ENCODE assay signal across 1 cellular context in the genomic region with DNA sequence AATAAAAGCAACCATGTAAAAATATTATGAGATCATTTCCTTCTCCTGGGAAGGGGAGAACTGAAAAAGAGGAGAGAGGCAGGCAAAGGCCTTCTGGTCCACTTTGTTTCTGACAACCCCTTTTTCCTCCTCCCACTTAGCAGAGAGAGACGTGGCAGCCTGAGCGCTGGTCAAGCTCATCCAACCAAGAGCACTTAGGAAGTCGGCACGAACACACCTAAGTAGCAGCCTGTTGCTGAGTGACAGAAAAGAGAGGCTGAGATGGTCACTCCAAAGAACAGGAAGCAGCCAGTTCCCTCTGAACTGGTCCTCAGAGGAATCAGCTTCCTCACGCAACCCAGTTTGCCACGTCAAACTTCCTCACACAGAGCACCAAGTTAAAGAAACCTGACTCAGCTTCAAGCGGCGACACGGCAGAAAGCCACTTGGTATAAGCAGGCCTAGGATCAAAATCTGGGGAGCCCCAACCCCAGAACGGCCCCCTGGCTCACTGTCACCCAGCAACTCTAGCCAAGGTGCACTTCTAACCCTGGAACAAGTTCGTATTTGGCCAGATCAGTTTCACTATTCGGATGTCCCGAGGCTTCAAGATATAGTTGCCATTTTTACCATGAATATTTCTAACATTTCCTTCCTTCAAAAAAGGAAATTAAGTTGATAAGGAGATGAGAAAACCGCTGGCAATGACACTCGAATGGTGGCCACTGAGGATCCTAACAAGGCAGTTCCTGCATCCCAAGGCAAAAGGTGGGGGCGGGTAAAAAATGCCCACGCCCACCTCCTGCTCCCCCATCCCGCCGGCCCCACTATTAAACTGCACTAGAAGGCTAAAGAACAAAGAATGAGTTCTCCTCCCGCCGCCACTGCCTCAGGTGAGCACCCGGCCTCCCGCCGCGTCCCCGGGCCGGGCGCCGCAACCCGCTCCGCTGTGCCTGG.
TF ChIP-seq lines count a peak whose summit lies in the region.

No MANE protein-coding gene starts in this region.

TF ChIP-seq in HepG2, 621 proteins besides CTCF, POLR2A, EP300 and RAD21 (continued from another document and continues in another):
- TF ChIP-seq, protein P1, sequence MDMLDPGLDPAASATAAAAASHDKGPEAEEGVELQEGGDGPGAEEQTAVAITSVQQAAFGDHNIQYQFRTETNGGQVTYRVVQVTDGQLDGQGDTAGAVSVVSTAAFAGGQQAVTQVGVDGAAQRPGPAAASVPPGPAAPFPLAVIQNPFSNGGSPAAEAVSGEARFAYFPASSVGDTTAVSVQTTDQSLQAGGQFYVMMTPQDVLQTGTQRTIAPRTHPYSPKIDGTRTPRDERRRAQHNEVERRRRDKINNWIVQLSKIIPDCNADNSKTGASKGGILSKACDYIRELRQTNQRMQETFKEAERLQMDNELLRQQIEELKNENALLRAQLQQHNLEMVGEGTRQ (IDR thresholded peaks at IDR 0.05; ENCODE audit: low read depth, low read length) = no peak
- TF ChIP-seq, protein P1 (CRISPR knock-in tag; IDR thresholded peaks at IDR 0.05; ENCODE audit: borderline replicate concordance) = no peak
- TF ChIP-seq, protein P2, sequence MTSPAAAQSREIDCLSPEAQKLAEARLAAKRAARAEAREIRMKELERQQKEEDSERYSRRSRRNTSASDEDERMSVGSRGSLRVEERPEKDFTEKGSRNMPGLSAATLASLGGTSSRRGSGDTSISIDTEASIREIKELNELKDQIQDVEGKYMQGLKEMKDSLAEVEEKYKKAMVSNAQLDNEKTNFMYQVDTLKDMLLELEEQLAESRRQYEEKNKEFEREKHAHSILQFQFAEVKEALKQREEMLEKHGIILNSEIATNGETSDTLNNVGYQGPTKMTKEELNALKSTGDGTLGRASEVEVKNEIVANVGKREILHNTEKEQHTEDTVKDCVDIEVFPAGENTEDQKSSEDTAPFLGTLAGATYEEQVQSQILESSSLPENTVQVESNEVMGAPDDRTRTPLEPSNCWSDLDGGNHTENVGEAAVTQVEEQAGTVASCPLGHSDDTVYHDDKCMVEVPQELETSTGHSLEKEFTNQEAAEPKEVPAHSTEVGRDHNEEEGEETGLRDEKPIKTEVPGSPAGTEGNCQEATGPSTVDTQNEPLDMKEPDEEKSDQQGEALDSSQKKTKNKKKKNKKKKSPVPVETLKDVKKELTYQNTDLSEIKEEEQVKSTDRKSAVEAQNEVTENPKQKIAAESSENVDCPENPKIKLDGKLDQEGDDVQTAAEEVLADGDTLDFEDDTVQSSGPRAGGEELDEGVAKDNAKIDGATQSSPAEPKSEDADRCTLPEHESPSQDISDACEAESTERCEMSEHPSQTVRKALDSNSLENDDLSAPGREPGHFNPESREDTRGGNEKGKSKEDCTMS (CRISPR knock-in tag; conservative IDR thresholded peaks at IDR 0.05) = no peak
- TF ChIP-seq, protein P3, sequence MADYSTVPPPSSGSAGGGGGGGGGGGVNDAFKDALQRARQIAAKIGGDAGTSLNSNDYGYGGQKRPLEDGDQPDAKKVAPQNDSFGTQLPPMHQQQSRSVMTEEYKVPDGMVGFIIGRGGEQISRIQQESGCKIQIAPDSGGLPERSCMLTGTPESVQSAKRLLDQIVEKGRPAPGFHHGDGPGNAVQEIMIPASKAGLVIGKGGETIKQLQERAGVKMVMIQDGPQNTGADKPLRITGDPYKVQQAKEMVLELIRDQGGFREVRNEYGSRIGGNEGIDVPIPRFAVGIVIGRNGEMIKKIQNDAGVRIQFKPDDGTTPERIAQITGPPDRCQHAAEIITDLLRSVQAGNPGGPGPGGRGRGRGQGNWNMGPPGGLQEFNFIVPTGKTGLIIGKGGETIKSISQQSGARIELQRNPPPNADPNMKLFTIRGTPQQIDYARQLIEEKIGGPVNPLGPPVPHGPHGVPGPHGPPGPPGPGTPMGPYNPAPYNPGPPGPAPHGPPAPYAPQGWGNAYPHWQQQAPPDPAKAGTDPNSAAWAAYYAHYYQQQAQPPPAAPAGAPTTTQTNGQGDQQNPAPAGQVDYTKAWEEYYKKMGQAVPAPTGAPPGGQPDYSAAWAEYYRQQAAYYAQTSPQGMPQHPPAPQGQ (CRISPR knock-in tag; IDR thresholded peaks at IDR 0.05; ENCODE audit: borderline replicate concordance) = no peak
- TF ChIP-seq, protein P4, sequence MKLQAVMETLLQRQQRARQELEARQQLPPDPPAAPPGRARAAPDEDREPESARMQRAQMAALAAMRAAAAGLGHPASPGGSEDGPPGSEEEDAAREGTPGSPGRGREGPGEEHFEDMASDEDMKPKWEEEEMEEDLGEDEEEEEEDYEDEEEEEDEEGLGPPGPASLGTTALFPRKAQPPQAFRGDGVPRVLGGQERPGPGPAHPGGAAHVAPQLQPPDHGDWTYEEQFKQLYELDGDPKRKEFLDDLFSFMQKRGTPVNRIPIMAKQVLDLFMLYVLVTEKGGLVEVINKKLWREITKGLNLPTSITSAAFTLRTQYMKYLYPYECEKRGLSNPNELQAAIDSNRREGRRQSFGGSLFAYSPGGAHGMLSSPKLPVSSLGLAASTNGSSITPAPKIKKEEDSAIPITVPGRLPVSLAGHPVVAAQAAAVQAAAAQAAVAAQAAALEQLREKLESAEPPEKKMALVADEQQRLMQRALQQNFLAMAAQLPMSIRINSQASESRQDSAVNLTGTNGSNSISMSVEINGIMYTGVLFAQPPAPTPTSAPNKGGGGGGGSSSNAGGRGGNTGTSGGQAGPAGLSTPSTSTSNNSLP (IDR thresholded peaks at IDR 0.05; ENCODE audit: low read depth, low read length) = no peak
- TF ChIP-seq HOXA7 (CRISPR knock-in tag; IDR thresholded peaks at IDR 0.05) (no peak), CBFB (CRISPR knock-in tag; IDR thresholded peaks at IDR 0.05) (no peak), SIN3A (IDR thresholded peaks at IDR 0.05; ENCODE audit: borderline replicate concordance, low read depth, low read length) (peak; percentile 80; the same call in 1 of the 2 replicates), ZNF563 (CRISPR knock-in tag; IDR thresholded peaks at IDR 0.05) (no peak), ZNF792 (CRISPR knock-in tag; IDR thresholded peaks at IDR 0.05) (no peak), ZEB1 (IDR thresholded peaks at IDR 0.05; ENCODE audit: insufficient replicate concordance, low read depth) (peak; percentile 40), AHR (CRISPR knock-in tag; IDR thresholded peaks at IDR 0.05) (no peak), SRSF9 (IDR thresholded peaks at IDR 0.05; ENCODE audit: borderline replicate concordance, insufficient read depth, low read depth, low read length, poor library complexity, severe bottlenecking) (no peak), STAG1 (CRISPR knock-in tag; IDR thresholded peaks at IDR 0.05) (no peak), NR2C2 (CRISPR knock-in tag; IDR thresholded peaks at IDR 0.05; ENCODE audit: borderline replicate concordance) (no peak), STAT5B (CRISPR knock-in tag; IDR thresholded peaks at IDR 0.05) (no peak), FOXO1 (CRISPR knock-in tag; IDR thresholded peaks at IDR 0.05) (no peak), ZC3H13 (CRISPR knock-in tag; IDR thresholded peaks at IDR 0.05) (no peak), FOXC1 (CRISPR knock-in tag; IDR thresholded peaks at IDR 0.05; ENCODE audit: borderline replicate concordance) (no peak), POLR2AphosphoS2 (IDR thresholded peaks at IDR 0.05; ENCODE audit: low read depth, low read length) (no peak), ZNF296 (CRISPR knock-in tag; conservative IDR thresholded peaks at IDR 0.05) (no peak), HNF4G (IDR thresholded peaks at IDR 0.05; ENCODE audit: borderline replicate concordance, low read depth, low read length) (no peak), HNF4G (CRISPR knock-in tag; IDR thresholded peaks at IDR 0.05; ENCODE audit: borderline replicate concordance, low read depth) (no peak), SP1 (IDR thresholded peaks at IDR 0.05) (no peak), SP1 (CRISPR knock-in tag; IDR thresholded peaks at IDR 0.05) (no peak), ZNF160 (CRISPR knock-in tag; IDR thresholded peaks at IDR 0.05) (no peak), TRIM24 (CRISPR knock-in tag; IDR thresholded peaks at IDR 0.05) (no peak), REXO4 (CRISPR knock-in tag; IDR thresholded peaks at IDR 0.05; ENCODE audit: borderline replicate concordance) (no peak), ZNF839 (CRISPR knock-in tag; IDR thresholded peaks at IDR 0.05; ENCODE audit: borderline replicate concordance) (no peak), ZNF615 (CRISPR knock-in tag; IDR thresholded peaks at IDR 0.05; ENCODE audit: borderline replicate concordance) (0 out of 2 replicates have a peak, but pooled peaks have one; percentile 51), ZNF235 (CRISPR knock-in tag; IDR thresholded peaks at IDR 0.05; ENCODE audit: borderline replicate concordance) (no peak), KDM5A (IDR thresholded peaks at IDR 0.05; ENCODE audit: borderline replicate concordance, low read length) (peak; percentile 3; the same call in 1 of the 2 replicates), FOSL1 (CRISPR knock-in tag; IDR thresholded peaks at IDR 0.05; ENCODE audit: borderline replicate concordance) (no peak), ZKSCAN8 (CRISPR knock-in tag; IDR thresholded peaks at IDR 0.05; ENCODE audit: borderline replicate concordance) (no peak), ZMAT3 (CRISPR knock-in tag; conservative IDR thresholded peaks at IDR 0.05) (no peak), TAF1 (CRISPR knock-in tag; IDR thresholded peaks at IDR 0.05) (peak; percentile 42; the same call in 1 of the 2 replicates), ZNF12 (CRISPR knock-in tag; IDR thresholded peaks at IDR 0.05) (no peak), ZNF556 (CRISPR knock-in tag; IDR thresholded peaks at IDR 0.05; ENCODE audit: borderline replicate concordance) (no peak), ERF (CRISPR knock-in tag; IDR thresholded peaks at IDR 0.05) (peak; percentile 35; the same call in 1 of the 2 replicates), ZNF75D (CRISPR knock-in tag; IDR thresholded peaks at IDR 0.05; ENCODE audit: borderline replicate concordance) (no peak), ZNF430 (CRISPR knock-in tag; IDR thresholded peaks at IDR 0.05) (no peak), HOXD1 (CRISPR knock-in tag; IDR thresholded peaks at IDR 0.05) (no peak), ZNF747 (CRISPR knock-in tag; IDR thresholded peaks at IDR 0.05; ENCODE audit: borderline replicate concordance) (no peak), ZFP36 (IDR thresholded peaks at IDR 0.05; ENCODE audit: borderline replicate concordance, low read depth, low read length, partially characterized antibody) (no peak), NFYC (CRISPR knock-in tag; IDR thresholded peaks at IDR 0.05) (peak; percentile 40; the same call in 1 of the 2 replicates), ZNF550 (CRISPR knock-in tag; IDR thresholded peaks at IDR 0.05; ENCODE audit: borderline replicate concordance) (no peak), BRD4 (CRISPR knock-in tag; IDR thresholded peaks at IDR 0.05) (no peak), U2AF1 (optimal IDR thresholded peaks at IDR 0.05; ENCODE audit: low read depth, low read length) (no peak), DNMT3B (CRISPR knock-in tag; conservative IDR thresholded peaks at IDR 0.05) (0 out of 2 replicates have a peak, but pooled peaks have one; percentile 21), ZFP82 (CRISPR knock-in tag; IDR thresholded peaks at IDR 0.05; ENCODE audit: borderline replicate concordance) (no peak), GATAD2A (CRISPR knock-in tag; IDR thresholded peaks at IDR 0.05) (no peak), ZNF253 (CRISPR knock-in tag; IDR thresholded peaks at IDR 0.05; ENCODE audit: borderline replicate concordance) (no peak), ZNF143 (CRISPR knock-in tag; IDR thresholded peaks at IDR 0.05) (no peak), ZNF629 (CRISPR knock-in tag; conservative IDR thresholded peaks at IDR 0.05) (no peak), RAD51 (IDR thresholded peaks at IDR 0.05; ENCODE audit: borderline replicate concordance) (no peak), GABPA (IDR thresholded peaks at IDR 0.05; ENCODE audit: low read depth, low read length) (no peak), GABPA (CRISPR knock-in tag; IDR thresholded peaks at IDR 0.05; ENCODE audit: low read depth) (peak; percentile 37), ZNF20 (CRISPR knock-in tag; IDR thresholded peaks at IDR 0.05) (no peak), KAT2B (IDR thresholded peaks at IDR 0.05; ENCODE audit: borderline replicate concordance, low read depth, low read length) (no peak), SYNCRIP (IDR thresholded peaks at IDR 0.05; ENCODE audit: insufficient read depth, low read depth, low read length) (no peak), ZNF766 (CRISPR knock-in tag; IDR thresholded peaks at IDR 0.05; ENCODE audit: borderline replicate concordance) (no peak), HNRNPH1 (optimal IDR thresholded peaks at IDR 0.05; ENCODE audit: low read depth, low read length) (no peak)
- TF ChIP-seq, protein P5, sequence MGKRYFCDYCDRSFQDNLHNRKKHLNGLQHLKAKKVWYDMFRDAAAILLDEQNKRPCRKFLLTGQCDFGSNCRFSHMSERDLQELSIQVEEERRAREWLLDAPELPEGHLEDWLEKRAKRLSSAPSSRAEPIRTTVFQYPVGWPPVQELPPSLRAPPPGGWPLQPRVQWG (CRISPR knock-in tag; IDR thresholded peaks at IDR 0.05; ENCODE audit: borderline replicate concordance, low read depth) = no peak
- TF ChIP-seq, protein P6, sequence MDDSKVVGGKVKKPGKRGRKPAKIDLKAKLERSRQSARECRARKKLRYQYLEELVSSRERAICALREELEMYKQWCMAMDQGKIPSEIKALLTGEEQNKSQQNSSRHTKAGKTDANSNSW (CRISPR knock-in tag; IDR thresholded peaks at IDR 0.05; ENCODE audit: borderline replicate concordance) = no peak
- TF ChIP-seq, protein P7, sequence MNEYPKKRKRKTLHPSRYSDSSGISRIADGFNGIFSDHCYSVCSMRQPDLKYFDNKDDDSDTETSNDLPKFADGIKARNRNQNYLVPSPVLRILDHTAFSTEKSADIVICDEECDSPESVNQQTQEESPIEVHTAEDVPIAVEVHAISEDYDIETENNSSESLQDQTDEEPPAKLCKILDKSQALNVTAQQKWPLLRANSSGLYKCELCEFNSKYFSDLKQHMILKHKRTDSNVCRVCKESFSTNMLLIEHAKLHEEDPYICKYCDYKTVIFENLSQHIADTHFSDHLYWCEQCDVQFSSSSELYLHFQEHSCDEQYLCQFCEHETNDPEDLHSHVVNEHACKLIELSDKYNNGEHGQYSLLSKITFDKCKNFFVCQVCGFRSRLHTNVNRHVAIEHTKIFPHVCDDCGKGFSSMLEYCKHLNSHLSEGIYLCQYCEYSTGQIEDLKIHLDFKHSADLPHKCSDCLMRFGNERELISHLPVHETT (CRISPR knock-in tag; conservative IDR thresholded peaks at IDR 0.05) = no peak
- TF ChIP-seq, protein P8, sequence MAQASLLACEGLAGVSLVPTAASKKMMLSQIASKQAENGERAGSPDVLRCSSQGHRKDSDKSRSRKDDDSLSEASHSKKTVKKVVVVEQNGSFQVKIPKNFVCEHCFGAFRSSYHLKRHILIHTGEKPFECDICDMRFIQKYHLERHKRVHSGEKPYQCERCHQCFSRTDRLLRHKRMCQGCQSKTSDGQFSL (CRISPR knock-in tag; IDR thresholded peaks at IDR 0.05) = 0 out of 2 replicates have a peak, but pooled peaks have one; percentile 9
- TF ChIP-seq, protein P9, sequence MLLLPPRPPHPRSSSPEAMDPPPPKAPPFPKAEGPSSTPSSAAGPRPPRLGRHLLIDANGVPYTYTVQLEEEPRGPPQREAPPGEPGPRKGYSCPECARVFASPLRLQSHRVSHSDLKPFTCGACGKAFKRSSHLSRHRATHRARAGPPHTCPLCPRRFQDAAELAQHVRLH (CRISPR knock-in tag; IDR thresholded peaks at IDR 0.05; ENCODE audit: borderline replicate concordance, low read depth) = no peak
